ENCODE assay signal across 1 cellular context in genomic region chr17:79974786-79975497, GRCh38.
TF ChIP-seq lines count a peak whose summit lies in the region.

No MANE protein-coding gene starts in this region.

TF ChIP-seq in HepG2, 621 proteins besides CTCF, POLR2A, EP300 and RAD21 (continued from another document and continues in another):
- TF ChIP-seq HNF4G (IDR thresholded peaks at IDR 0.05; ENCODE audit: borderline replicate concordance, low read depth, low read length) = no peak
- TF ChIP-seq HNF4G (CRISPR knock-in tag; IDR thresholded peaks at IDR 0.05; ENCODE audit: borderline replicate concordance, low read depth) = no peak
- TF ChIP-seq RXRA (CRISPR knock-in tag; IDR thresholded peaks at IDR 0.05) = 0 out of 2 replicates have a peak, but pooled peaks have one; percentile 13
- no peak for TF ChIP-seq ZNF383 (CRISPR knock-in tag; IDR thresholded peaks at IDR 0.05; ENCODE audit: borderline replicate concordance)
- no peak for TF ChIP-seq ISX (CRISPR knock-in tag; conservative IDR thresholded peaks at IDR 0.05)
- TF ChIP-seq ZNF326 (CRISPR knock-in tag; IDR thresholded peaks at IDR 0.05; ENCODE audit: borderline replicate concordance) = no peak
- no peak for TF ChIP-seq RBM22 (optimal IDR thresholded peaks at IDR 0.05; ENCODE audit: low read length)
- TF ChIP-seq ZMAT5 (CRISPR knock-in tag; IDR thresholded peaks at IDR 0.05; ENCODE audit: borderline replicate concordance, low read depth) = no peak
- TF ChIP-seq ZFP36L1 (CRISPR knock-in tag; IDR thresholded peaks at IDR 0.05) = no peak
- no peak for TF ChIP-seq BORCS8-MEF2B (CRISPR knock-in tag; IDR thresholded peaks at IDR 0.05)
- no peak for TF ChIP-seq CENPT (CRISPR knock-in tag; IDR thresholded peaks at IDR 0.05; ENCODE audit: low read depth)
- no peak for TF ChIP-seq MAX (IDR thresholded peaks at IDR 0.05)
- TF ChIP-seq MAFF (IDR thresholded peaks at IDR 0.05; ENCODE audit: low read depth, low read length) = no peak
- TF ChIP-seq GPBP1L1 (CRISPR knock-in tag; IDR thresholded peaks at IDR 0.05) = no peak
- no peak for TF ChIP-seq PHF20 (CRISPR knock-in tag; IDR thresholded peaks at IDR 0.05)
- no peak for TF ChIP-seq ZNF30 (CRISPR knock-in tag; IDR thresholded peaks at IDR 0.05)
- TF ChIP-seq ZNF34 (CRISPR knock-in tag; IDR thresholded peaks at IDR 0.05; ENCODE audit: borderline replicate concordance) = no peak
- TF ChIP-seq ZNF841 (CRISPR knock-in tag; IDR thresholded peaks at IDR 0.05; ENCODE audit: borderline replicate concordance) = no peak
- no peak for TF ChIP-seq ZNF225 (CRISPR knock-in tag; IDR thresholded peaks at IDR 0.05)
- TF ChIP-seq ZBTB33 (CRISPR knock-in tag; IDR thresholded peaks at IDR 0.05) = peak; percentile 91
- TF ChIP-seq PCBP2 (optimal IDR thresholded peaks at IDR 0.05; ENCODE audit: low read depth, low read length, poor library complexity, severe bottlenecking) = no peak
- TF ChIP-seq ZSCAN30 (CRISPR knock-in tag; IDR thresholded peaks at IDR 0.05) = no peak
- TF ChIP-seq STAT5B (CRISPR knock-in tag; IDR thresholded peaks at IDR 0.05) = no peak
- peak; percentile 49; the same call in 1 of the 2 replicates for TF ChIP-seq STAG1 (CRISPR knock-in tag; IDR thresholded peaks at IDR 0.05)
- TF ChIP-seq ZBTB25 (CRISPR knock-in tag; IDR thresholded peaks at IDR 0.05) = no peak
- no peak for TF ChIP-seq TEAD2 (CRISPR knock-in tag; IDR thresholded peaks at IDR 0.05)
- peak; percentile 29; the same call in 1 of the 2 replicates for TF ChIP-seq ZNF687 (CRISPR knock-in tag; IDR thresholded peaks at IDR 0.05)
- no peak for TF ChIP-seq DPF2 (CRISPR knock-in tag; IDR thresholded peaks at IDR 0.05; ENCODE audit: borderline replicate concordance, low read depth)
- TF ChIP-seq MIER3 (CRISPR knock-in tag; IDR thresholded peaks at IDR 0.05; ENCODE audit: borderline replicate concordance) = no peak
- TF ChIP-seq DDIT3 (CRISPR knock-in tag; IDR thresholded peaks at IDR 0.05) = no peak
- no peak for TF ChIP-seq ZNF513 (CRISPR knock-in tag; conservative IDR thresholded peaks at IDR 0.05)
- no peak for TF ChIP-seq MLX (CRISPR knock-in tag; IDR thresholded peaks at IDR 0.05)
- no peak for TF ChIP-seq SRY (CRISPR knock-in tag; IDR thresholded peaks at IDR 0.05)
- TF ChIP-seq ZNF496 (CRISPR knock-in tag; IDR thresholded peaks at IDR 0.05; ENCODE audit: insufficient replicate concordance) = no peak
- TF ChIP-seq ZFP1 (CRISPR knock-in tag; IDR thresholded peaks at IDR 0.05) = no peak
- TF ChIP-seq ZNF484 (CRISPR knock-in tag; IDR thresholded peaks at IDR 0.05; ENCODE audit: borderline replicate concordance, low read depth) = no peak
- no peak for TF ChIP-seq ZNF430 (CRISPR knock-in tag; IDR thresholded peaks at IDR 0.05)
- TF ChIP-seq ZNF510 (CRISPR knock-in tag; IDR thresholded peaks at IDR 0.05; ENCODE audit: low read depth) = no peak
- no peak for TF ChIP-seq ZZZ3 (CRISPR knock-in tag; IDR thresholded peaks at IDR 0.05; ENCODE audit: borderline replicate concordance)
- no peak for TF ChIP-seq ZNF724P (CRISPR knock-in tag; IDR thresholded peaks at IDR 0.05; ENCODE audit: borderline replicate concordance)
- no peak for TF ChIP-seq ZGPAT (CRISPR knock-in tag; IDR thresholded peaks at IDR 0.05)
- no peak for TF ChIP-seq ARID4A (CRISPR knock-in tag; IDR thresholded peaks at IDR 0.05; ENCODE audit: borderline replicate concordance)
- TF ChIP-seq ZNF354B (CRISPR knock-in tag; IDR thresholded peaks at IDR 0.05) = no peak
- no peak for TF ChIP-seq SIX4 (CRISPR knock-in tag; IDR thresholded peaks at IDR 0.05)
- 0 out of 2 replicates have a peak, but pooled peaks have one; percentile 12 for TF ChIP-seq PATZ1 (CRISPR knock-in tag; IDR thresholded peaks at IDR 0.05)
